Comparison of ENCODE assay signal across 17 cellular contexts in genomic region chr3:128555881-128556280, GRCh38.
"Had no signal": no experiment of that assay in that cellular context is flagged by ENCODE, and none has a peak within 500 bp of the region (broad histone marks: within the 10 kb centered on the region; RNA-seq: fewer than 3 reads in every experiment).

No MANE protein-coding gene starts in this region.

- H3K4me3 ChIP-seq: adrenal gland, colonic mucosa, right lobe of liver, thoracic aorta had no signal

- FAIRE-seq: astrocyte, kidney, small intestine, TTC549 had no signal

- H3K27me3 ChIP-seq: right lobe of liver had no signal

- H3K4me1 ChIP-seq: adrenal gland, colonic mucosa, parathyroid adenoma, right lobe of liver had no signal

- H3K9ac ChIP-seq: parathyroid adenoma had no signal

- H3K9me3 ChIP-seq: adrenal gland, colonic mucosa, esophagus squamous epithelium, right lobe of liver, thoracic aorta had no signal

- H3K27ac ChIP-seq: colonic mucosa, parathyroid adenoma, right lobe of liver, thoracic aorta had no signal

- H3K36me3 ChIP-seq: adrenal gland, colonic mucosa, esophagus squamous epithelium, right lobe of liver, thoracic aorta had no signal

- H3K79me2 ChIP-seq: parathyroid adenoma had no signal

- ATAC-seq: effector memory CD8-positive, alpha-beta T cell; stimulated activated memory B cell treated with anti-CD40 and anti-IgM and Interleukin-4, amounts not matched to agents 10 μg/mL and 1 μg/mL and 100 μg/mL, for 72 hours had no signal

- DNase-seq: activated CD4-positive, alpha-beta T cell treated with anti-CD3 and anti-CD28 coated beads for 1 hour; activated CD4-positive, alpha-beta T cell treated with anti-CD3 and anti-CD28 coated beads, Interleukin-2, amount 50 U/mL, for 1 hour; activated T-cell treated with anti-CD3 and anti-CD28 coated beads, Interleukin-2, amount 50 U/mL, for 1 hour; colonic mucosa; dorsolateral prefrontal cortex; effector memory CD8-positive, alpha-beta T cell; esophagus squamous epithelium; small intestine; T-cell had no signal

- H2AFZ ChIP-seq: parathyroid adenoma had no signal
